ENCODE assay signal across 8 cellular contexts in the genomic region with DNA sequence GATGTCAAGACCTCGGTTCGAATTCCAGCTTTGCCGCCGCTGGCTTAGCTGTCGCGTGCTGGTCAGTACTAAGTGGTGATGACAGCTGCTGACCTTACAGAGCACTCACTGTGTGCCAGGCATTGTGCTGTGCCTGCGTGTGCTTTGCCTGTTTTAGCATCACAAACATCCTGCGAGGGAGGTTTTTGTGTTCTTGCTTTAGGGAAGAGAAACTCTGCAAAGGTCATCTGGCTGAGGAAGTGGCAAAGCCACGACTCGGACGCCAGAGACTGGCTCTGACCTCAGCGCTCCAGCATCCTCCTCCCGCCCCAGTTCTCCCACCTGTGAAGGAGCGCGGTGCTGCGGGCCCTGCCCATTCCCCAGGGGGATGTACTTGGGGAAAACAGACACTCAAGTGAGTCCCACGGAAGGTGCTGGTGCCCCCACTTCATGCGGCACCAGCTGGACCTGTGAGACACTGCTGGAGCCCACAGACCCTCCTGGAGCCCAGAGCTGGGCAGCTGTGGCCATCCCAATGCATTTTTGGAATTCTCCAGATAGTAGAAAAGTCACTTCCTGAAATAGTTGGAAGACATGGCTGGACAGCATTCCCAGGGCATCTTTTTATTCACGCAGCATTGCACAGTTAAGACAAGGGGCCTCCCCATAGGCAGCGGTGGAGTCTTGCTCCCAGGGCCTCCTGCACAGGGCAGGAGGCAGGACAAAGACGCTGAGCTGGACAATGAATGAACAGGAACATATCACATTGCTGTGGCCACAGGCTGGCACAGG. TPM values are rescaled to one million over a fixed set of nuclear protein-coding genes. Genes with fewer than 3 reads are reported as not detected.
DNase-seq lines count a peak whose midpoint lies in the region; ATAC-seq and TF ChIP-seq lines count a peak whose summit lies in the region.

No MANE protein-coding gene starts in this region.

- no peak overlapping the region for H3K4me3 Mint-ChIP-seq in WTC11

- ATAC-seq in GM18907 (IDR thresholded peaks at IDR 0.05; ENCODE audit: unreplicated experiment) (peak; percentile 70), HG03064 (IDR thresholded peaks at IDR 0.05; ENCODE audit: low read depth, unreplicated experiment) (peak; percentile 60), WTC11 (peak; percentile 21; the same call in 1 of the 2 replicates), left colon (peak; percentile 10)

- POLR2A ChIA-PET in WTC11 (lab: Charles Lee), result no interaction called here

- H3K27me3 Mint-ChIP-seq in WTC11 (ENCODE audit: low read depth), result no peaks in the 10 kb centered on the region; the same call in 1 of the 2 replicates

- no peak for TF ChIP-seq CTCF in WTC11 (IDR thresholded peaks at IDR 0.05)

- H3K4me1 Mint-ChIP-seq in WTC11, result peaks cover 39% of the 10 kb centered on the region

- intact Hi-C loops in left colon (cut with DNase I, micrococcal nuclease), result no loop called here

- no peak overlapping the region for H3K27ac Mint-ChIP-seq in WTC11

- H3K9me3 Mint-ChIP-seq in WTC11, result peaks cover 7% of the 10 kb centered on the region

- CTCF ChIA-PET in WTC11 (lab: Charles Lee), result interaction anchor here (0.9 kb wide), 1 partner anchor 43 kb away, joined by 3 read pairs; no protein-coding TSS in a partner anchor

- DNase-seq in WTC11 (ENCODE audit: low spot score) (no peak), left colon (peak; percentile 45 to 68), H4 (ENCODE audit: low spot score) (no peak), NCI-H2029 treated with DMSO at 0.1 percent for 48 hours (lab: John Stamatoyannopoulos, UW) (no peak), NCI-H2107 (lab: John Stamatoyannopoulos, UW) (no peak), NK-92 (lab: John Stamatoyannopoulos, UW; ENCODE audit: unreplicated experiment) (no peak)

- H3K36me3 Mint-ChIP-seq in WTC11, result 0 out of 2 replicates have a peak, but pooled peaks cover 6% of the 10 kb centered on the region

TF ChIP-seq in WTC11, 78 proteins besides CTCF, POLR2A, EP300 and RAD21:
- TF ChIP-seq FOXJ3 (CRISPR knock-in tag; IDR thresholded peaks at IDR 0.05; ENCODE audit: borderline replicate concordance) (no peak), KAT7 (CRISPR knock-in tag; IDR thresholded peaks at IDR 0.05; ENCODE audit: borderline replicate concordance) (no peak), OVOL2 (CRISPR knock-in tag; IDR thresholded peaks at IDR 0.05; ENCODE audit: borderline replicate concordance) (no peak), TEAD4 (CRISPR knock-in tag; IDR thresholded peaks at IDR 0.05) (no peak), SOX15 (CRISPR knock-in tag; IDR thresholded peaks at IDR 0.05) (no peak), HMGXB4 (CRISPR knock-in tag; IDR thresholded peaks at IDR 0.05) (no peak), E2F4 (CRISPR knock-in tag; IDR thresholded peaks at IDR 0.05; ENCODE audit: borderline replicate concordance, low read depth) (no peak)
- TF ChIP-seq, protein P1, sequence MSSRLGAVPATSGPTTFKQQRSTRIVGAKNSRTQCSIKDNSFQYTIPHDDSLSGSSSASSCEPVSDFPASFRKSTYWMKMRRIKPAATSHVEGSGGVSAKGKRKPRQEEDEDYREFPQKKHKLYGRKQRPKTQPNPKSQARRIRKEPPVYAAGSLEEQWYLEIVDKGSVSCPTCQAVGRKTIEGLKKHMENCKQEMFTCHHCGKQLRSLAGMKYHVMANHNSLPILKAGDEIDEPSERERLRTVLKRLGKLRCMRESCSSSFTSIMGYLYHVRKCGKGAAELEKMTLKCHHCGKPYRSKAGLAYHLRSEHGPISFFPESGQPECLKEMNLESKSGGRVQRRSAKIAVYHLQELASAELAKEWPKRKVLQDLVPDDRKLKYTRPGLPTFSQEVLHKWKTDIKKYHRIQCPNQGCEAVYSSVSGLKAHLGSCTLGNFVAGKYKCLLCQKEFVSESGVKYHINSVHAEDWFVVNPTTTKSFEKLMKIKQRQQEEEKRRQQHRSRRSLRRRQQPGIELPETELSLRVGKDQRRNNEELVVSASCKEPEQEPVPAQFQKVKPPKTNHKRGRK (CRISPR knock-in tag; IDR thresholded peaks at IDR 0.05; ENCODE audit: borderline replicate concordance), result no peak
TF ChIP-seq in WTC11: peak in this region for 0.

RNA-seq across cellular contexts. Expression of gene HERPUD1, which starts 20.0 kb away (rescaled TPM):
- total RNA-seq in WTC11 (2021) (21.4 to 30.8 TPM (median 21.7 TPM) in 3 replicates), left colon (100 to 1,000 TPM; 156 to 184 TPM)
- 70.1 and 86.3 TPM in 2 replicates for total RNA-seq in H4 (2014; rRNA removed; shearing (Covaris generic))

RNA-seq across cellular contexts. Expression of gene SLC12A3, which starts 46.9 kb away (rescaled TPM):
- total RNA-seq in WTC11 (2021) (0.05 to 0.09 TPM in 2 of 3 replicates, not detected in the other), left colon (under 1 TPM in 1 of 2 donors, not detected in 1; 0.11 TPM)
- total RNA-seq in H4 (2014; rRNA removed; shearing (Covaris generic)), result not detected in 2 replicates

RNA-seq across cellular contexts. Expression of gene CETP, which starts 49.8 kb away (rescaled TPM):
- not detected in 3 replicates for total RNA-seq in WTC11 (2021)
- under 1 TPM in 1 of 2 donors, not detected in 1; 0.28 TPM for total RNA-seq in left colon
- total RNA-seq in H4 (2014; rRNA removed; shearing (Covaris generic)), result not detected in 2 replicates

Comparison
In these comparisons a context has a peak if more than half of its experiments do, and no peak if none do; other contexts are left out.
1. ATAC-seq: peak in every context shown above with its lines; median percentile 70 in GM18907; 60 in HG03064; 21 in WTC11; 10 in left colon.
2. DNase-seq: peak in left colon (2 of 2); none in WTC11 (single experiment), H4 (single experiment), NCI-H2029 treated with DMSO at 0.1 percent for 48 hours (single experiment), NCI-H2107 (single experiment) and NK-92 (single experiment).